ENCODE assay signal across 27 cellular contexts in genomic region chr3:6743067-6743720, GRCh38.
"Had no signal": no experiment of that assay in that cellular context is flagged by ENCODE, and none has a peak within 500 bp of the region (broad histone marks: within the 10 kb centered on the region; RNA-seq: fewer than 3 reads in every experiment).

No MANE protein-coding gene starts in this region.

- H3K27ac ChIP-seq: left lung, lower lobe of right lung, pancreas, prostate gland, skin epidermis, spleen, tibial nerve, upper lobe of left lung, vagina had no signal

- H3K27me3 ChIP-seq: left lung, pancreas, spleen, tibial nerve, upper lobe of left lung, vagina had no signal

- H3K4me1 ChIP-seq: left lung, lower lobe of right lung, pancreas, prostate gland, spleen, tibial nerve, upper lobe of left lung, vagina had no signal

- DNase-seq: hippocampal formation; kidney glomerular epithelial cell; left cardiac atrium; left lung; lower lobe of right lung; mammary epithelial cell; mesenchymal stem cell; naive thymus-derived CD4-positive, alpha-beta T cell; pancreas; posterior cingulate gyrus; retina; right cardiac atrium; spleen; stimulated activated CD4-positive, alpha-beta T cell treated with anti-CD3 and anti-CD28 coated beads, Interleukin-4, amount 100 ng/mL, for 24 hours; stimulated activated CD8-positive, alpha-beta memory T cell treated with anti-CD3 and anti-CD28 coated beads, Interleukin-4, amount 100 ng/mL, for 48 hours; stimulated activated naive CD4-positive, alpha-beta T cell treated with Interleukin-2 at 50 U/mL for 16 hours; stimulated activated naive CD8-positive, alpha-beta T cell treated with anti-CD3 and anti-CD28 coated beads, Interleukin-15, amount 100 ng/mL, for 72 hours; substantia nigra; upper lobe of left lung had no signal

- ATAC-seq: left cardiac atrium; left lung; lower lobe of right lung; naive thymus-derived CD4-positive, alpha-beta T cell; natural killer cell treated with Interleukin-12 subunit alpha and Interleukin-12 subunit beta and Interleukin-15 and Interleukin-18, amount 100 ng/mL, for 72 hours; pancreas; right cardiac atrium; sciatic nerve; stimulated activated memory B cell treated with anti-CD40 and anti-IgM and Interleukin-4, amounts not matched to agents 10 μg/mL and 1 μg/mL and 100 μg/mL, for 72 hours; stimulated activated naive CD8-positive, alpha-beta T cell treated with anti-CD3 and anti-CD28 coated beads, Interleukin-15, amount 100 ng/mL, for 72 hours had no signal

- H3K36me3 ChIP-seq: left lung, lower lobe of right lung, pancreas, prostate gland, spleen, tibial nerve, upper lobe of left lung, vagina had no signal

- H3K9me3 ChIP-seq: left lung, lower lobe of right lung, pancreas, prostate gland, tibial nerve, upper lobe of left lung, vagina had no signal

- H3K4me3 ChIP-seq: left lung, lower lobe of right lung, pancreas, prostate gland, skin epidermis, spleen, tibial nerve, upper lobe of left lung, vagina had no signal

- FAIRE-seq: keratinocyte, pancreas had no signal
